Comparison of ENCODE assay signal across 19 cellular contexts in genomic region chr5:78745985-78746384, GRCh38.
DNase-seq lines count a peak whose midpoint lies in the region; ATAC-seq and TF ChIP-seq lines count a peak whose summit lies in the region.
"Had no signal": no experiment of that assay in that cellular context is flagged by ENCODE, and none has a peak within 500 bp of the region (broad histone marks: within the 10 kb centered on the region; RNA-seq: fewer than 3 reads in every experiment).

No MANE protein-coding gene starts in this region.

- H3K9me3 Mint-ChIP-seq in HFFc6: no peaks in the 10 kb centered on the region
- H3K9me3 Mint-ChIP-seq in stimulated activated naive B cell treated with anti-CD40 and anti-IgM and Interleukin-4, amounts not matched to agents 10 μg/mL and 1 μg/mL and 100 μg/mL, for 72 hours: no peaks in the 10 kb centered on the region

- intact Hi-C loops in right lobe of liver (cut with DNase I): no loop called here

- no peak overlapping the region for H3K4me2 ChIP-seq in mesenchymal stem cell (ENCODE audit: low read length, poor library complexity, severe bottlenecking)
- H3K4me2 ChIP-seq: A549 had no signal

- H3K14ac ChIP-seq in mesenchymal stem cell (ENCODE audit: low read length in 2 of 2): no peak overlapping the region

- H3K27ac ChIP-seq in mesenchymal stem cell (ENCODE audit: low read length, poor library complexity, severe bottlenecking) (no peak overlapping the region), right lobe of liver (no peak overlapping the region)
- H3K27ac ChIP-seq: A549, C4-2B, SK-N-MC had no signal

- H4K91ac ChIP-seq in mesenchymal stem cell (ENCODE audit: low read length): no peak overlapping the region

- H3K4me3 Mint-ChIP-seq in HFFc6: no peak overlapping the region
- no peak overlapping the region for H3K4me3 Mint-ChIP-seq in stimulated activated naive B cell treated with anti-CD40 and anti-IgM and Interleukin-4, amounts not matched to agents 10 μg/mL and 1 μg/mL and 100 μg/mL, for 72 hours

- no peak overlapping the region for H2BK120ac ChIP-seq in mesenchymal stem cell (ENCODE audit: low read depth, low read length)

- no peak overlapping the region for H3K9ac ChIP-seq in mesenchymal stem cell (ENCODE audit: low read length)

- H3K9me3 ChIP-seq in mesenchymal stem cell (ENCODE audit: control insufficient read depth, low read length) (no peaks in the 10 kb centered on the region), right lobe of liver (no peaks in the 10 kb centered on the region)
- H3K9me3 ChIP-seq: A549 had no signal

- H2BK5ac ChIP-seq in mesenchymal stem cell (ENCODE audit: low read depth, low read length, poor library complexity, severe bottlenecking): no peak overlapping the region

- H2BK15ac ChIP-seq in mesenchymal stem cell (ENCODE audit: low read depth, poor library complexity, severe bottlenecking): no peak overlapping the region

- TF ChIP-seq POLR2A in right lobe of liver (IDR thresholded peaks at IDR 0.05): no peak

- peaks cover 36% of the 10 kb centered on the region for H3K4me1 Mint-ChIP-seq in HFFc6 (ENCODE audit: low read depth)
- H3K4me1 Mint-ChIP-seq in stimulated activated naive B cell treated with anti-CD40 and anti-IgM and Interleukin-4, amounts not matched to agents 10 μg/mL and 1 μg/mL and 100 μg/mL, for 72 hours: peaks cover 0 to 1% of the 10 kb centered on the region in 2 donors

- H3K4me1 ChIP-seq in mesenchymal stem cell (ENCODE audit: control insufficient read depth, insufficient read depth, low read depth, low read length): peaks cover 12% of the 10 kb centered on the region
- H3K4me1 ChIP-seq in right lobe of liver: no peaks in the 10 kb centered on the region
- H3K4me1 ChIP-seq: A549 had no signal

- no peak overlapping the region for H3K18ac ChIP-seq in mesenchymal stem cell (ENCODE audit: low read depth in 1 of 2, low read length in 2 of 2)

- H3K4ac ChIP-seq in mesenchymal stem cell (ENCODE audit: low read depth in 1 of 2, low read length in 2 of 2): no peak overlapping the region

- no peak overlapping the region for H4K8ac ChIP-seq in mesenchymal stem cell (ENCODE audit: low read length)

- H3K79me1 ChIP-seq in mesenchymal stem cell (replicated peaks; ENCODE audit: low read length, poor library complexity, severe bottlenecking): no peaks in the 10 kb centered on the region

- H3K4me3 ChIP-seq in mesenchymal stem cell (ENCODE audit: insufficient read depth in 1 of 2, low read depth in 1 of 2, low read length in 2 of 2) (no peak overlapping the region), right lobe of liver (no peak overlapping the region)
- H3K4me3 ChIP-seq: A549, SK-N-MC had no signal

- H3K27me3 ChIP-seq in mesenchymal stem cell (ENCODE audit: control insufficient read depth in 1 of 2, insufficient read depth in 1 of 2, low read length in 2 of 2) (no peaks in the 10 kb centered on the region), right lobe of liver (no peaks in the 10 kb centered on the region)

- peaks cover 16% of the 10 kb centered on the region for H3K27me3 Mint-ChIP-seq in HFFc6 (ENCODE audit: insufficient read depth)
- no peaks in the 10 kb centered on the region for H3K27me3 Mint-ChIP-seq in stimulated activated naive B cell treated with anti-CD40 and anti-IgM and Interleukin-4, amounts not matched to agents 10 μg/mL and 1 μg/mL and 100 μg/mL, for 72 hours

- 98% methylated on average over 2 of the region's 3 CpGs for WGBS in mesenchymal stem cell
- WGBS in right lobe of liver (ENCODE audit: insufficient coverage, low coverage, low lambda C conversion rate, missing lambda C conversion rate): 80% methylated on average over 3 of the region's 3 CpGs

- no peaks in the 10 kb centered on the region for H3K36me3 ChIP-seq in mesenchymal stem cell (ENCODE audit: control insufficient read depth in 1 of 2, insufficient read depth in 2 of 2, low read depth in 1 of 2, low read length in 2 of 2)
- no peaks in the 10 kb centered on the region for H3K36me3 ChIP-seq in right lobe of liver

- peak overlapping the region; percentile 53; the same call in 1 of the 2 replicates for H3K27ac Mint-ChIP-seq in HFFc6
- H3K27ac Mint-ChIP-seq in stimulated activated naive B cell treated with anti-CD40 and anti-IgM and Interleukin-4, amounts not matched to agents 10 μg/mL and 1 μg/mL and 100 μg/mL, for 72 hours: peak overlapping the region; percentile 11

- no peak overlapping the region for H3K23ac ChIP-seq in mesenchymal stem cell (ENCODE audit: low read length in 2 of 2)

- ATAC-seq in stimulated activated naive B cell treated with anti-CD40 and anti-IgM and Interleukin-4, amounts not matched to agents 10 μg/mL and 1 μg/mL and 100 μg/mL, for 72 hours (replicated peaks): no peak
- ATAC-seq in HG03432 (IDR thresholded peaks at IDR 0.05; ENCODE audit: unreplicated experiment): no peak
- ATAC-seq in right lobe of liver: no peak
- ATAC-seq: A549 had no signal

- H2AFZ ChIP-seq in mesenchymal stem cell (ENCODE audit: low read depth, low read length): no peak overlapping the region

- H2AK5ac ChIP-seq in mesenchymal stem cell (ENCODE audit: low read length, severe bottlenecking): peak overlapping the region; percentile 90

- H2BK12ac ChIP-seq in mesenchymal stem cell (ENCODE audit: low read length in 2 of 2): no peak overlapping the region

- no peaks in the 10 kb centered on the region for H3K36me3 Mint-ChIP-seq in HFFc6 (ENCODE audit: low read depth)
- H3K36me3 Mint-ChIP-seq in stimulated activated naive B cell treated with anti-CD40 and anti-IgM and Interleukin-4, amounts not matched to agents 10 μg/mL and 1 μg/mL and 100 μg/mL, for 72 hours: no peaks in the 10 kb centered on the region

- TF ChIP-seq CTCF in HFFc6 (IDR thresholded peaks at IDR 0.05) (no peak), right lobe of liver (IDR thresholded peaks at IDR 0.05) (no peak)

- DNase-seq in HFFc6: peak; percentile 41
- DNase-seq in astrocyte of the hippocampus (ENCODE audit: low read depth, low spot score): peak; percentile 82
- DNase-seq in mesenchymal stem cell: no peak
- no peak for DNase-seq in stimulated activated naive B cell treated with anti-CD40 and anti-IgM and Interleukin-4, amounts not matched to agents 10 μg/mL and 1 μg/mL and 100 μg/mL, for 72 hours
- no peak for DNase-seq in NCI-H2171 (lab: John Stamatoyannopoulos, UW)
- no peak for DNase-seq in right lobe of liver
- DNase-seq: DMS79, H7, NCI-H1105 treated with DMSO at 0.1 percent for 48 hours, NCI-H1694, NCI-H2081 treated with DMSO at 0.1 percent for 48 hours, NCI-H510A, NCI-H82, OCI-M1, SHP77 had no signal

Comparison
In these comparisons a context has a peak if more than half of its experiments do, and no peak if none do; other contexts are left out.
1. DNase-seq: peak in HFFc6 (single experiment) and astrocyte of the hippocampus (single experiment); none in mesenchymal stem cell (single experiment), stimulated activated naive B cell treated with anti-CD40 and anti-IgM and Interleukin-4, amounts not matched to agents 10 μg/mL and 1 μg/mL and 100 μg/mL, for 72 hours (single experiment), NCI-H2171 (single experiment) and right lobe of liver (0 of 3).